In genomic region chr11:116582621-116583020, GRCh38 we compare ENCODE assay signal across 1 cellular context.
TF ChIP-seq lines count a peak whose summit lies in the region.

No MANE protein-coding gene starts in this region.

TF ChIP-seq in H1, 55 proteins besides CTCF, POLR2A, EP300 and RAD21 (continued from another document):
- TF ChIP-seq CHD7 (IDR thresholded peaks at IDR 0.05; ENCODE audit: insufficient replicate concordance, low read length), result no peak
